In genomic region chr4:83561381-83561780, GRCh38 we compare ENCODE assay signal across 12 cellular contexts. TPM values are rescaled to one million over a fixed set of nuclear protein-coding genes. Genes with fewer than 3 reads are reported as not detected.
DNase-seq lines count a peak whose midpoint lies in the region; ATAC-seq and TF ChIP-seq lines count a peak whose summit lies in the region.
"Had no signal": no experiment of that assay in that cellular context is flagged by ENCODE, and none has a peak within 500 bp of the region (broad histone marks: within the 10 kb centered on the region; RNA-seq: fewer than 3 reads in every experiment).

No MANE protein-coding gene starts in this region.

- peaks cover 6% of the 10 kb centered on the region for H3K4me1 Mint-ChIP-seq in activated naive CD4-positive, alpha-beta T cell treated with anti-CD3 and anti-CD28 coated beads for 36 hours (ENCODE audit: low read depth)

- DNase-seq in activated naive CD4-positive, alpha-beta T cell treated with anti-CD3 and anti-CD28 coated beads for 36 hours = peak; percentile 13
- no peak for DNase-seq in activated naive CD4-positive, alpha-beta T cell (lab: John Stamatoyannopoulos, UW)
- DNase-seq in RWPE2 (ENCODE audit: low spot score) = no peak
- DNase-seq in foreskin melanocyte = peak; percentile 76
- peak; percentile 59 for DNase-seq in stromal cell of bone marrow (ENCODE audit: low read depth)
- DNase-seq: activated CD4-positive, alpha-beta T cell treated with anti-CD3 and anti-CD28 coated beads for 1 hour had no signal

- H3K4me3 Mint-ChIP-seq in activated naive CD4-positive, alpha-beta T cell treated with anti-CD3 and anti-CD28 coated beads for 36 hours = no peak overlapping the region

- CTCF ChIA-PET in activated naive CD4-positive, alpha-beta T cell treated with anti-CD3 and anti-CD28 coated beads for 36 hours (lab: Charles Lee) = no interaction called here

- no peaks in the 10 kb centered on the region for H3K9me3 ChIP-seq in RWPE2 (ENCODE audit: severe bottlenecking)
- H3K9me3 ChIP-seq: prostate gland, thoracic aorta had no signal

- no peak overlapping the region for H3K4me3 ChIP-seq in RWPE2 (ENCODE audit: severe bottlenecking)
- H3K4me3 ChIP-seq: prostate gland, thoracic aorta had no signal

- H3K36me3 Mint-ChIP-seq in activated naive CD4-positive, alpha-beta T cell treated with anti-CD3 and anti-CD28 coated beads for 36 hours (ENCODE audit: low read depth) = no peaks in the 10 kb centered on the region

- no peak for TF ChIP-seq CTCF in RWPE2 (IDR thresholded peaks at IDR 0.05; ENCODE audit: poor library complexity, severe bottlenecking)

- no peak overlapping the region for H3K27ac Mint-ChIP-seq in activated naive CD4-positive, alpha-beta T cell treated with anti-CD3 and anti-CD28 coated beads for 36 hours

- intact Hi-C loops in activated naive CD4-positive, alpha-beta T cell treated with anti-CD3 and anti-CD28 coated beads for 36 hours (cut with micrococcal nuclease) = no loop called here

- H3K36me3 ChIP-seq in RWPE2 (ENCODE audit: low read depth) = no peaks in the 10 kb centered on the region
- H3K36me3 ChIP-seq: prostate gland, thoracic aorta had no signal

- peaks cover 8% of the 10 kb centered on the region for H3K4me1 ChIP-seq in RWPE2 (ENCODE audit: insufficient read depth, poor library complexity, severe bottlenecking)
- H3K4me1 ChIP-seq: prostate gland had no signal

- no peak overlapping the region for H3K27ac ChIP-seq in RWPE2 (ENCODE audit: poor library complexity, severe bottlenecking)
- H3K27ac ChIP-seq: KMS-11, prostate gland, thoracic aorta had no signal

- no peaks in the 10 kb centered on the region for H3K9me3 Mint-ChIP-seq in activated naive CD4-positive, alpha-beta T cell treated with anti-CD3 and anti-CD28 coated beads for 36 hours

- no peaks in the 10 kb centered on the region for H3K27me3 Mint-ChIP-seq in activated naive CD4-positive, alpha-beta T cell treated with anti-CD3 and anti-CD28 coated beads for 36 hours (ENCODE audit: low read depth)

- H3K27me3 ChIP-seq in RWPE2 (ENCODE audit: insufficient read depth, poor library complexity, severe bottlenecking) = no peaks in the 10 kb centered on the region

- ATAC-seq in RWPE2 (ENCODE audit: low read depth) (peak; percentile 82), GM18517 (IDR thresholded peaks at IDR 0.05; ENCODE audit: unreplicated experiment) (no peak), GM21360 (IDR thresholded peaks at IDR 0.05; ENCODE audit: unreplicated experiment) (no peak), HG02884 (IDR thresholded peaks at IDR 0.05; ENCODE audit: unreplicated experiment) (no peak)

RNA-seq across cellular contexts. Expression of gene GPAT3, which starts 25.5 kb away (rescaled TPM):
- total RNA-seq in activated naive CD4-positive, alpha-beta T cell treated with anti-CD3 and anti-CD28 coated beads for 36 hours = 1 to 10 TPM; 2.0 to 3.1 TPM

Comparison
In these comparisons a context has a peak if more than half of its experiments do, and no peak if none do; other contexts are left out.
1. DNase-seq: peak in activated naive CD4-positive, alpha-beta T cell treated with anti-CD3 and anti-CD28 coated beads for 36 hours (single experiment), foreskin melanocyte (single experiment) and stromal cell of bone marrow (single experiment); none in activated naive CD4-positive, alpha-beta T cell (0 of 4) and RWPE2 (single experiment).